In the genomic region with DNA sequence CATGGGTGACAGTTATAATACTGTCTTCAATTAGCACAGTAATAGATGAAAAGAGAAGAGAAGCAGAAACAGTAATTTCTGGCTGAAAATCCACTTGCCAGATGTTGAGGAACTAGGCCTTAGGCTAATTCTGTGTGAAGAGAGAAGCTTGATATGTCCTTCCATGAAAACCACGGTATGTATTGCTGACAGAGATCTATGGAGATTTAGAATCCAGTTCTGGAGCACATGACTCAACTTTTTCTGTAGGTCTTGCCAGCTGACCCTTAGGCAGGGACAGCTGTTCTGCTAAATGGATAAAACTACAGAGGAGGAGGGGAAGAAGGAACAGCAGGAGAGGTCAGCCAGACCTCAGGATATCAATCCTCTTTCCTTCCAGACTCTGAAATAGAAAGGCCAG, we compare ENCODE assay signal across 1 cellular context.
TF ChIP-seq lines count a peak whose summit lies in the region.

No MANE protein-coding gene starts in this region.

TF ChIP-seq in HepG2, 621 proteins besides CTCF, POLR2A, EP300 and RAD21 (continued from another document):
- TF ChIP-seq, protein P1, sequence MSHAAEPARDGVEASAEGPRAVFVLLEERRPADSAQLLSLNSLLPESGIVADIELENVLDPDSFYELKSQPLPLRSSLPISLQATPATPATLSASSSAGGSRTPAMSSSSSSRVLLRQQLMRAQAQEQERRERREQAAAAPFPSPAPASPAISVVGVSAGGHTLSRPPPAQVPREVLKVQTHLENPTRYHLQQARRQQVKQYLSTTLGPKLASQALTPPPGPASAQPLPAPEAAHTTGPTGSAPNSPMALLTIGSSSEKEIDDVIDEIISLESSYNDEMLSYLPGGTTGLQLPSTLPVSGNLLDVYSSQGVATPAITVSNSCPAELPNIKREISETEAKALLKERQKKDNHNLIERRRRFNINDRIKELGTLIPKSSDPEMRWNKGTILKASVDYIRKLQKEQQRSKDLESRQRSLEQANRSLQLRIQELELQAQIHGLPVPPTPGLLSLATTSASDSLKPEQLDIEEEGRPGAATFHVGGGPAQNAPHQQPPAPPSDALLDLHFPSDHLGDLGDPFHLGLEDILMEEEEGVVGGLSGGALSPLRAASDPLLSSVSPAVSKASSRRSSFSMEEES (CRISPR knock-in tag; IDR thresholded peaks at IDR 0.05): no peak
- TF ChIP-seq ZNF75D (CRISPR knock-in tag; IDR thresholded peaks at IDR 0.05; ENCODE audit: borderline replicate concordance) (no peak), ZNF878 (CRISPR knock-in tag; IDR thresholded peaks at IDR 0.05) (no peak)
